8 cellular contexts compared by ENCODE assay signal in genomic region chr5:14727428-14727865, GRCh38.
A peak's percentile ranks its signal among the peaks of the same experiment; 100 is the strongest.
DNase-seq lines count a peak whose midpoint lies in the region; ATAC-seq lines count a peak whose summit lies in the region.

No MANE protein-coding gene starts in this region.

- H3K27me3 Mint-ChIP-seq in memory B cell: no peaks in the 10 kb centered on the region

- no peaks in the 10 kb centered on the region for H3K9me3 Mint-ChIP-seq in memory B cell

- ATAC-seq in HG03469 (IDR thresholded peaks at IDR 0.05; ENCODE audit: unreplicated experiment) (peak; percentile 82), memory B cell (ENCODE audit: low read depth) (peak; percentile 72)

- H3K4me1 Mint-ChIP-seq in memory B cell: peaks cover 2% of the 10 kb centered on the region

- peaks cover 4% of the 10 kb centered on the region for H3K36me3 Mint-ChIP-seq in memory B cell

- DNase-seq in activated gamma-delta T cell treated with Interleukin-2 at 50 U/mL for 16 hours (peak; percentile 73), activated gamma-delta T cell (lab: John Stamatoyannopoulos, UW) (no peak), NCI-H526 treated with DMSO at 0.1 percent for 48 hours (lab: John Stamatoyannopoulos, UW) (peak; percentile 57), memory B cell (ENCODE audit: low spot score in 2 of 2) (peak; percentile 65 to 71)
- peak; percentile 75 to 81 for DNase-seq in activated CD4-positive, alpha-beta T cell treated with anti-CD3 and anti-CD28 coated beads, Interleukin-2, amount 50 U/mL, for 48 hours
- peak; percentile 69 for DNase-seq in effector CD4-positive, alpha-beta T cell
- peak; percentile 52 for DNase-seq in stimulated activated CD8-positive, alpha-beta memory T cell treated with anti-CD3 and anti-CD28 coated beads, Interleukin-15, amount 100 ng/mL, for 24 hours (ENCODE audit: low read depth)

- no peak overlapping the region for H3K27ac Mint-ChIP-seq in memory B cell

- H3K4me3 Mint-ChIP-seq in memory B cell: no peak overlapping the region
